In genomic region chr6:43951063-43951755, GRCh38 we compare ENCODE assay signal across 8 cellular contexts.
DNase-seq lines count a peak whose midpoint lies in the region; ATAC-seq and TF ChIP-seq lines count a peak whose summit lies in the region.

No MANE protein-coding gene starts in this region.

- H3K36me3 ChIP-seq in Panc1 (ENCODE audit: control insufficient read depth, insufficient read depth, low read length) (no peaks in the 10 kb centered on the region), osteoblast (ENCODE audit: insufficient read depth, low read length) (no peaks in the 10 kb centered on the region)

- H3K4me1 Mint-ChIP-seq in activated naive CD8-positive, alpha-beta T cell treated with anti-CD3 and anti-CD28 coated beads, Interleukin-2, amount 10 ng/mL, durations not matched to agents 7 days and 5 days = no peaks in the 10 kb centered on the region
- no peaks in the 10 kb centered on the region for H3K4me1 Mint-ChIP-seq in activated naive CD8-positive, alpha-beta T cell treated with anti-CD3 and anti-CD28 coated beads for 36 hours

- no peak overlapping the region for H3K27ac Mint-ChIP-seq in activated naive CD8-positive, alpha-beta T cell treated with anti-CD3 and anti-CD28 coated beads, Interleukin-2, amount 10 ng/mL, durations not matched to agents 7 days and 5 days
- no peak overlapping the region for H3K27ac Mint-ChIP-seq in activated naive CD8-positive, alpha-beta T cell treated with anti-CD3 and anti-CD28 coated beads for 36 hours

- H3K27me3 ChIP-seq in Panc1 (ENCODE audit: control insufficient read depth, insufficient read depth, low read length) (no peaks in the 10 kb centered on the region), osteoblast (ENCODE audit: insufficient read depth, low read length) (no peaks in the 10 kb centered on the region)

- H3K4me2 ChIP-seq in osteoblast (ENCODE audit: insufficient read depth, low read length) = no peak overlapping the region

- peak; percentile 34 for DNase-seq in activated naive CD8-positive, alpha-beta T cell treated with anti-CD3 and anti-CD28 coated beads, Interleukin-2, amount 10 ng/mL, durations not matched to agents 7 days and 5 days
- DNase-seq in activated naive CD8-positive, alpha-beta T cell treated with anti-CD3 and anti-CD28 coated beads for 36 hours = no peak
- DNase-seq in Panc1 (ENCODE audit: low read depth, low spot score) = no peak
- peak; percentile 35 for DNase-seq in fibroblast of mammary gland (ENCODE audit: low read depth)
- DNase-seq in osteoblast (ENCODE audit: insufficient read length, low spot score, missing footprints) = peak; percentile 68

- H3K79me2 ChIP-seq in osteoblast (ENCODE audit: insufficient read depth, low read length) = no peaks in the 10 kb centered on the region

- H3K4me1 ChIP-seq in Panc1 (ENCODE audit: control insufficient read depth, insufficient read depth, low read length) = no peaks in the 10 kb centered on the region
- H3K4me1 ChIP-seq in osteoblast (ENCODE audit: insufficient read depth, low read length) = no peaks in the 10 kb centered on the region

- in situ Hi-C loops in Panc1 (cut with HindIII; ENCODE audit: low pct_unique_long_range_greater_than_20kb, low sequenced_read_pairs) = no loop called here

- BruUV-seq in Panc1 (replicated peaks; lab: Mats Ljungman, UMichigan) = no TSS peak

- H3K27ac ChIP-seq in Panc1 (ENCODE audit: low read length) (peak overlapping the region; percentile 59; the same call in 1 of the 2 replicates), osteoblast (ENCODE audit: low read depth, low read length) (no peak overlapping the region)

- H3K9me3 ChIP-seq in Panc1 (ENCODE audit: control insufficient read depth, insufficient read depth, low read depth, low read length) (peaks cover under 1% of the 10 kb centered on the region; the same call in 1 of the 2 replicates), osteoblast (ENCODE audit: low read depth, low read length) (no peaks in the 10 kb centered on the region)

- no peak overlapping the region for H3K4me3 ChIP-seq in Panc1 (ENCODE audit: low read depth in 2 of 2, low read length in 2 of 2)
- no peak overlapping the region for H3K4me3 ChIP-seq in fibroblast of mammary gland (ENCODE audit: control insufficient read depth, low read depth, low read length)
- H3K4me3 ChIP-seq in osteoblast (ENCODE audit: insufficient read depth, low read length) = no peak overlapping the region

- POLR2A ChIA-PET in activated naive CD8-positive, alpha-beta T cell treated with anti-CD3 and anti-CD28 coated beads, Interleukin-2, amount 10 ng/mL, durations not matched to agents 7 days and 5 days (lab: Charles Lee) = no interaction called here
- POLR2A ChIA-PET in Panc1 (lab: Charles Lee) = no interaction called here

- ATAC-seq in activated naive CD8-positive, alpha-beta T cell treated with anti-CD3 and anti-CD28 coated beads, Interleukin-2, amount 10 ng/mL, durations not matched to agents 7 days and 5 days (ENCODE audit: low read depth) = no peak
- peak; percentile 89 for ATAC-seq in Panc1
- ATAC-seq in HG03521 (IDR thresholded peaks at IDR 0.05; ENCODE audit: unreplicated experiment) = no peak
- no peak for ATAC-seq in GM21737 (IDR thresholded peaks at IDR 0.05; ENCODE audit: unreplicated experiment)
- no peak for ATAC-seq in GM19328 (IDR thresholded peaks at IDR 0.05; ENCODE audit: unreplicated experiment)

- CTCF ChIA-PET in Panc1 (lab: Charles Lee) = interaction anchor here (0.6 to 0.9 kb wide), 3 partner anchors 95 to 183 kb away, joined by 3 to 5 read pairs (median 3); no protein-coding TSS in a partner anchor

- no peaks in the 10 kb centered on the region for H4K20me1 ChIP-seq in osteoblast (ENCODE audit: insufficient read depth, low read length)

- H2AFZ ChIP-seq in osteoblast (ENCODE audit: low read length) = no peak overlapping the region

- H3K4me3 Mint-ChIP-seq in activated naive CD8-positive, alpha-beta T cell treated with anti-CD3 and anti-CD28 coated beads, Interleukin-2, amount 10 ng/mL, durations not matched to agents 7 days and 5 days = no peak overlapping the region
- no peak overlapping the region for H3K4me3 Mint-ChIP-seq in activated naive CD8-positive, alpha-beta T cell treated with anti-CD3 and anti-CD28 coated beads for 36 hours

- H3K9me3 Mint-ChIP-seq in activated naive CD8-positive, alpha-beta T cell treated with anti-CD3 and anti-CD28 coated beads, Interleukin-2, amount 10 ng/mL, durations not matched to agents 7 days and 5 days = peaks cover 3% of the 10 kb centered on the region
- H3K9me3 Mint-ChIP-seq in activated naive CD8-positive, alpha-beta T cell treated with anti-CD3 and anti-CD28 coated beads for 36 hours = peaks cover 4% of the 10 kb centered on the region

- H3K27me3 Mint-ChIP-seq in activated naive CD8-positive, alpha-beta T cell treated with anti-CD3 and anti-CD28 coated beads, Interleukin-2, amount 10 ng/mL, durations not matched to agents 7 days and 5 days = peaks cover 4% of the 10 kb centered on the region
- peaks cover 10% of the 10 kb centered on the region for H3K27me3 Mint-ChIP-seq in activated naive CD8-positive, alpha-beta T cell treated with anti-CD3 and anti-CD28 coated beads for 36 hours

- intact Hi-C loops in Panc1 (cut with micrococcal nuclease; ENCODE audit: unreplicated experiment) = loop anchor here (10.0 kb wide), 1 partner anchor 124 kb away; no protein-coding TSS in a partner anchor

- TF ChIP-seq CTCF in Panc1 (IDR thresholded peaks at IDR 0.05) (peak; percentile 74), fibroblast of mammary gland (conservative IDR thresholded peaks at IDR 0.05; ENCODE audit: control insufficient read depth, insufficient read depth, low read depth, low read length) (peak; percentile 30), osteoblast (IDR thresholded peaks at IDR 0.05; ENCODE audit: extremely low read depth, low read depth, low read length) (peak; percentile 51)

- H3K36me3 Mint-ChIP-seq in activated naive CD8-positive, alpha-beta T cell treated with anti-CD3 and anti-CD28 coated beads, Interleukin-2, amount 10 ng/mL, durations not matched to agents 7 days and 5 days = peaks cover under 1% of the 10 kb centered on the region
- H3K36me3 Mint-ChIP-seq in activated naive CD8-positive, alpha-beta T cell treated with anti-CD3 and anti-CD28 coated beads for 36 hours = no peaks in the 10 kb centered on the region

Comparison
In these comparisons a context has a peak if more than half of its experiments do, and no peak if none do; other contexts are left out.
1. DNase-seq: peak in activated naive CD8-positive, alpha-beta T cell treated with anti-CD3 and anti-CD28 coated beads, Interleukin-2, amount 10 ng/mL, durations not matched to agents 7 days and 5 days (single experiment), fibroblast of mammary gland (single experiment) and osteoblast (single experiment); none in activated naive CD8-positive, alpha-beta T cell treated with anti-CD3 and anti-CD28 coated beads for 36 hours (single experiment) and Panc1 (single experiment).
2. Peak in every context shown above with its lines, with median percentiles within 50 percentile points of each other: CTCF ChIP-seq.